ENCODE assay signal across 8 cellular contexts in the genomic region with DNA sequence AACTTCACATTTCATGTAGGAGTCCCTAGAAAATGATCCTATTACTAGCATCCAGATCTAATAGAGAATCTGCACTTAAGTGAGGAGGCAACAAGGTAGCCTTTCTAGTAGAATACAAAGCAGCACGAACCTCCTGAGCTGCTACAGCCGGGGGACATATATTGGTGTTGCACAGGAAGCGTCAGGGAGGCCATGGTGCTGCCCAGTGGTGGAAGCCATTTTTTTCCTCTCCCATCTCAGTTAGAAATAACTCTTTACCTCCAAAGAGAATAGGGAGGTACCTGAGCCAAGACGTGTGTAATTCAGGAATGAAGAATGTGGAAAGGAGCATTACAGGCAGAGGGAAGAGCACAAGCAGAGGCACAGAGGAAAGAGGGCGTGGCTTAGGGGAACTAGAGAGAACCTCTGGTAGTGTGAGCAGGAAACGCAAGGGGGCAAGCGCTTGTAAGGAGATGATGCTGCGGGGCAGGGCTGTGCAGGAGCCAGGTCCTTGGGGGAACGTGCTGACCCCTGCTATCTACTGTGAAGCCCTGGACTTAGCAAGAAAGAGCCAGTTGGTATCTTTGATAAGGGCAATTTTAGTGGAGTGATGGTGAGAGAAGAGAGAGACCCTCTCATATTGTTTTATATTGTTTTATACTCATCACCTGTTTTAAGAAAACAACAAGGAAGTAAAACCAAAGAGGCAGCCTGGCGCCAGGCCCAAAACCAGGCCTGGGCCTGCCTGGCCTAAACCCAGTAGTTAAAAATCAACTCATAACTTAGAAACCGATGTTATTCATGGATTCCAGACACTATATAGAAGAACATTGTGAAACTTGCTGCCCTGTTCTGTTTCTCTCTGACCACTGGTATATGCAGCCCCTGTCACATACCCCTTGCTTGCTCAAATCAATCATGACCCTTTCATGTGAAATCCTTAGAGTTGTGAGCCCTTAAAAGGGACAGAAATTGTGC. TPM values are rescaled to one million over a fixed set of nuclear protein-coding genes. Genes with fewer than 3 reads are reported as not detected.
DNase-seq lines count a peak whose midpoint lies in the region; ATAC-seq and TF ChIP-seq lines count a peak whose summit lies in the region.
"Had no signal": no experiment of that assay in that cellular context is flagged by ENCODE, and none has a peak within 500 bp of the region (broad histone marks: within the 10 kb centered on the region; RNA-seq: fewer than 3 reads in every experiment).

No MANE protein-coding gene starts in this region.

- no peaks in the 10 kb centered on the region for H3K27me3 Mint-ChIP-seq in activated CD4-positive, alpha-beta memory T cell treated with anti-CD3 and anti-CD28 coated beads for 36 hours

- no peak overlapping the region for H3K4me3 ChIP-seq in esophagus squamous epithelium

- peak overlapping the region; percentile 81 for H3K27ac Mint-ChIP-seq in activated CD4-positive, alpha-beta memory T cell treated with anti-CD3 and anti-CD28 coated beads for 36 hours
- H3K27ac Mint-ChIP-seq in stimulated activated effector memory CD8-positive, alpha-beta T cell treated with anti-CD3 and anti-CD28 coated beads, Interleukin-12 subunit alpha, Interleukin-12 subunit beta, amount 100 ng/mL, for 72 hours, result peak overlapping the region; percentile 96

- CTCF ChIA-PET in activated CD4-positive, alpha-beta memory T cell treated with anti-CD3 and anti-CD28 coated beads for 36 hours (lab: Charles Lee), result interaction anchor here (0.8 to 1.3 kb wide), 8 partner anchors 26 to 154 kb away, joined by 3 to 4 read pairs (median 4); no protein-coding TSS in a partner anchor

- H3K9me3 ChIP-seq in esophagus squamous epithelium, result no peaks in the 10 kb centered on the region

- DNase-seq in NCI-H2171 (lab: John Stamatoyannopoulos, UW) (peak; percentile 3), esophagus squamous epithelium (lab: John Stamatoyannopoulos, UW) (no peak), globus pallidus (ENCODE audit: low spot score) (no peak), left cardiac atrium (no peak)
- peak; percentile 75 for DNase-seq in activated CD4-positive, alpha-beta memory T cell treated with anti-CD3 and anti-CD28 coated beads for 36 hours
- peak; percentile 31 to 74 for DNase-seq in stimulated activated effector memory CD8-positive, alpha-beta T cell treated with anti-CD3 and anti-CD28 coated beads, Interleukin-12 subunit alpha, Interleukin-12 subunit beta, amount 100 ng/mL, for 72 hours (ENCODE audit: low spot score in 2 of 2)

- peaks cover 55% of the 10 kb centered on the region for H3K4me1 Mint-ChIP-seq in activated CD4-positive, alpha-beta memory T cell treated with anti-CD3 and anti-CD28 coated beads for 36 hours (ENCODE audit: low read depth)
- H3K4me1 Mint-ChIP-seq in stimulated activated effector memory CD8-positive, alpha-beta T cell treated with anti-CD3 and anti-CD28 coated beads, Interleukin-12 subunit alpha, Interleukin-12 subunit beta, amount 100 ng/mL, for 72 hours, result peaks cover 54% of the 10 kb centered on the region

- H3K27me3 ChIP-seq in esophagus squamous epithelium, result no peaks in the 10 kb centered on the region

- TF ChIP-seq CTCF in esophagus squamous epithelium (IDR thresholded peaks at IDR 0.05), result peak in 2 of 6 experiments; percentile 38 to 60

- WGBS in esophagus squamous epithelium, 2 donors, result 54 to 71% methylated on average over 11 of the region's 11 CpGs

- peak overlapping the region; percentile 27 to 82 (median 68) for H3K27ac ChIP-seq in esophagus squamous epithelium

- intact Hi-C loops in activated CD4-positive, alpha-beta memory T cell treated with anti-CD3 and anti-CD28 coated beads for 36 hours (cut with micrococcal nuclease), result loop anchor here (1.0 to 2.0 kb wide), 2 partner anchors 38 to 155 kb away; no protein-coding TSS in a partner anchor
- intact Hi-C loops in esophagus squamous epithelium (cut with DNase I) (no loop called here), left cardiac atrium (cut with DNase I) (loop anchor here in 1 of 2 donors (10.0 kb wide), 1 partner anchor 150 kb away; no protein-coding TSS in a partner anchor)

- H3K36me3 Mint-ChIP-seq in activated CD4-positive, alpha-beta memory T cell treated with anti-CD3 and anti-CD28 coated beads for 36 hours, result no peaks in the 10 kb centered on the region
- peaks cover 5% of the 10 kb centered on the region for H3K36me3 Mint-ChIP-seq in stimulated activated effector memory CD8-positive, alpha-beta T cell treated with anti-CD3 and anti-CD28 coated beads, Interleukin-12 subunit alpha, Interleukin-12 subunit beta, amount 100 ng/mL, for 72 hours

- TF ChIP-seq POLR2A in esophagus squamous epithelium (IDR thresholded peaks at IDR 0.05), result no peak

- H3K4me1 ChIP-seq in esophagus squamous epithelium, result peaks cover 7 to 41% (median 14%) of the 10 kb centered on the region in 3 donors

- peak; percentile 86 for ATAC-seq in stimulated activated effector memory CD8-positive, alpha-beta T cell treated with anti-CD3 and anti-CD28 coated beads, Interleukin-12 subunit alpha, Interleukin-12 subunit beta, amount 100 ng/mL, for 72 hours
- no peak for ATAC-seq in left cardiac atrium
- no peak for ATAC-seq in GM19455 (IDR thresholded peaks at IDR 0.05; ENCODE audit: unreplicated experiment)
- ATAC-seq: Panc1 had no signal

- H3K4me3 Mint-ChIP-seq in activated CD4-positive, alpha-beta memory T cell treated with anti-CD3 and anti-CD28 coated beads for 36 hours, result peak overlapping the region; percentile 61
- peak overlapping the region; percentile 62 for H3K4me3 Mint-ChIP-seq in stimulated activated effector memory CD8-positive, alpha-beta T cell treated with anti-CD3 and anti-CD28 coated beads, Interleukin-12 subunit alpha, Interleukin-12 subunit beta, amount 100 ng/mL, for 72 hours

- POLR2A ChIA-PET in activated CD4-positive, alpha-beta memory T cell treated with anti-CD3 and anti-CD28 coated beads for 36 hours (lab: Charles Lee), result no interaction called here

- H3K36me3 ChIP-seq in esophagus squamous epithelium, result no peaks in the 10 kb centered on the region

- H3K9me3 Mint-ChIP-seq in activated CD4-positive, alpha-beta memory T cell treated with anti-CD3 and anti-CD28 coated beads for 36 hours, result no peaks in the 10 kb centered on the region
- H3K9me3 Mint-ChIP-seq in stimulated activated effector memory CD8-positive, alpha-beta T cell treated with anti-CD3 and anti-CD28 coated beads, Interleukin-12 subunit alpha, Interleukin-12 subunit beta, amount 100 ng/mL, for 72 hours, result no peaks in the 10 kb centered on the region

RNA-seq across cellular contexts. Expression of a gene that starts 50.0 kb away (rescaled TPM):
- 10 to 100 TPM; 48.9 to 49.0 TPM for total RNA-seq in activated CD4-positive, alpha-beta memory T cell treated with anti-CD3 and anti-CD28 coated beads for 36 hours
- 10 to 100 TPM; 12.3 to 35.9 (median 24.8) TPM for total RNA-seq in esophagus squamous epithelium
- 1 to 10 TPM; 7.6 to 8.9 TPM for total RNA-seq in left cardiac atrium

Comparison
In these comparisons a context has a peak if more than half of its experiments do, and no peak if none do; other contexts are left out.
1. DNase-seq: peak in NCI-H2171 (single experiment), activated CD4-positive, alpha-beta memory T cell treated with anti-CD3 and anti-CD28 coated beads for 36 hours (single experiment) and stimulated activated effector memory CD8-positive, alpha-beta T cell treated with anti-CD3 and anti-CD28 coated beads, Interleukin-12 subunit alpha, Interleukin-12 subunit beta, amount 100 ng/mL, for 72 hours (2 of 2); none in esophagus squamous epithelium (single experiment), globus pallidus (single experiment) and left cardiac atrium (single experiment).